26 cellular contexts compared by ENCODE assay signal in genomic region chr5:79868271-79868670, GRCh38.
"Had no signal": no experiment of that assay in that cellular context is flagged by ENCODE, and none has a peak within 500 bp of the region (broad histone marks: within the 10 kb centered on the region; RNA-seq: fewer than 3 reads in every experiment).

No MANE protein-coding gene starts in this region.

- H3K27ac ChIP-seq: coronary artery, dorsolateral prefrontal cortex, epithelial cell of prostate, foreskin keratinocyte, gastroesophageal sphincter, heart left ventricle, hepatocyte, left lung, lower lobe of right lung had no signal

- H3K4me2 ChIP-seq: hepatocyte had no signal

- H3K27me3 ChIP-seq: heart left ventricle, hepatocyte had no signal

- FAIRE-seq: colon, endometrium, frontal cortex, keratinocyte had no signal

- H3K79me2 ChIP-seq: hepatocyte had no signal

- H3K4me1 ChIP-seq: foreskin keratinocyte, left lung, lower lobe of right lung had no signal

- H3K9me3 ChIP-seq: gastroesophageal sphincter, left lung, lower lobe of right lung, mucosa of descending colon had no signal

- H2AFZ ChIP-seq: hepatocyte had no signal

- DNase-seq: dermis blood vessel endothelial cell; dorsolateral prefrontal cortex; effector CD8-positive, alpha-beta T cell; effector memory CD8-positive, alpha-beta T cell; endodermal cell; erythroblast; foreskin keratinocyte; heart left ventricle; hypothalamus; immature natural killer cell; left cardiac atrium; left lung; left ventricle myocardium superior; lower lobe of right lung; mesenchymal stem cell; mucosa of descending colon; naive B cell; naive thymus-derived CD8-positive, alpha-beta T cell had no signal

- H3K36me3 ChIP-seq: gastroesophageal sphincter, heart left ventricle, left lung, lower lobe of right lung had no signal

- H3K4me3 ChIP-seq: coronary artery, dorsolateral prefrontal cortex, gastroesophageal sphincter, heart left ventricle, hepatocyte, left lung, lower lobe of right lung, mucosa of descending colon had no signal
